Comparison of ENCODE assay signal across 9 cellular contexts in genomic region chr5:31581498-31582099, GRCh38. TPM values are rescaled to one million over a fixed set of nuclear protein-coding genes. Genes with fewer than 3 reads are reported as not detected.
A peak's percentile ranks its signal among the peaks of the same experiment; 100 is the strongest.
DNase-seq lines count a peak whose midpoint lies in the region; ATAC-seq, FAIRE-seq and TF ChIP-seq lines count a peak whose summit lies in the region.
"Had no signal": no experiment of that assay in that cellular context is flagged by ENCODE, and none has a peak within 500 bp of the region (broad histone marks: within the 10 kb centered on the region; RNA-seq: fewer than 3 reads in every experiment).

No MANE protein-coding gene starts in this region.

- WGBS in heart right ventricle, 2 donors, result 35% methylated on average over 3 of the region's 3 CpGs

- H3K27me3 ChIP-seq in heart right ventricle (no peaks in the 10 kb centered on the region), tibial artery (no peaks in the 10 kb centered on the region)

- peak; percentile 46 for FAIRE-seq in TTC549 (lab: Jason Lieb, UNC)

- ATAC-seq in heart right ventricle (peak in 3 of 8 donors; percentile 35 to 54 (median 53)), HG03457 (IDR thresholded peaks at IDR 0.05; ENCODE audit: unreplicated experiment) (no peak)
- no peak for ATAC-seq in activated T-cell treated with anti-CD3 and anti-CD28 coated beads, Interleukin-2, amount 50 U/mL, for 4 hours

- intact Hi-C loops in heart right ventricle (cut with DNase I), result loop anchor here (1.0 to 10.0 kb wide), 9 partner anchors 56 to 513 kb away; partner anchors contain the start of gene PDZD2 (in 1 of the 10)
- intact Hi-C loops in tibial artery (cut with DNase I; ENCODE audit: low total_unique reads), result loop anchor here (5.0 kb wide), 1 partner anchor 226 kb away; no protein-coding TSS in a partner anchor

- H3K36me3 ChIP-seq in heart right ventricle, result no peaks in the 10 kb centered on the region
- H3K36me3 ChIP-seq in tibial artery, result no peaks in the 10 kb centered on the region

- TF ChIP-seq CTCF in heart right ventricle (IDR thresholded peaks at IDR 0.05) (peak; percentile 42 to 76 (median 60)), tibial artery (IDR thresholded peaks at IDR 0.05) (peak; percentile 54 to 72)

- H3K4me3 ChIP-seq in heart right ventricle (no peak overlapping the region), tibial artery (no peak overlapping the region)

- H3K4me3 Mint-ChIP-seq in activated T-cell treated with anti-CD3 and anti-CD28 coated beads, Interleukin-2, amount 50 U/mL, for 4 hours, result no peak overlapping the region

- peaks cover 0 to 12% (median 0%) of the 10 kb centered on the region in 11 donors for H3K9me3 ChIP-seq in heart right ventricle
- H3K9me3 ChIP-seq in tibial artery, result no peaks in the 10 kb centered on the region

- H3K36me3 Mint-ChIP-seq in activated T-cell treated with anti-CD3 and anti-CD28 coated beads, Interleukin-2, amount 50 U/mL, for 4 hours (ENCODE audit: insufficient read depth), result no peaks in the 10 kb centered on the region

- H3K9me3 Mint-ChIP-seq in activated T-cell treated with anti-CD3 and anti-CD28 coated beads, Interleukin-2, amount 50 U/mL, for 4 hours, result no peaks in the 10 kb centered on the region

- no peak overlapping the region for H3K27ac ChIP-seq in heart right ventricle
- no peak overlapping the region for H3K27ac ChIP-seq in tibial artery

- no peaks in the 10 kb centered on the region for H3K4me1 Mint-ChIP-seq in activated T-cell treated with anti-CD3 and anti-CD28 coated beads, Interleukin-2, amount 50 U/mL, for 4 hours (ENCODE audit: low read depth)

- H3K27me3 Mint-ChIP-seq in activated T-cell treated with anti-CD3 and anti-CD28 coated beads, Interleukin-2, amount 50 U/mL, for 4 hours (ENCODE audit: low read depth), result peaks cover 17% of the 10 kb centered on the region

- H3K4me1 ChIP-seq in heart right ventricle (peaks cover 0 to 5% (median 0%) of the 10 kb centered on the region in 9 donors), tibial artery (no peaks in the 10 kb centered on the region)

- DNase-seq in ELR (ENCODE audit: low read depth) (peak; percentile 70), MV-4-11 (lab: John Stamatoyannopoulos, UW) (peak; percentile 49), heart right ventricle (no peak), tibial artery (no peak)
- no peak for DNase-seq in activated T-cell treated with anti-CD3 and anti-CD28 coated beads, Interleukin-2, amount 50 U/mL, for 4 hours
- DNase-seq in stimulated activated CD4-positive, alpha-beta T cell treated with anti-CD3 and anti-CD28 coated beads, Interleukin-4, amount 100 ng/mL, for 24 hours, result no peak

RNA-seq across cellular contexts. Expression of gene C5orf22, which starts 49.5 kb away (rescaled TPM):
- 10 to 100 TPM; 19.6 to 33.0 (median 25.7) TPM for total RNA-seq in heart right ventricle
- polyA plus RNA-seq in heart right ventricle, result 10 to 100 TPM in 1 of 2 donors, 1 to 10 TPM in 1; 5.7 to 13.1 TPM
- total RNA-seq in activated T-cell treated with anti-CD3 and anti-CD28 coated beads, Interleukin-2, amount 50 U/mL, for 4 hours, result 10 to 100 TPM; 34.7 to 37.7 (median 37.2) TPM

RNA-seq across cellular contexts. Expression of gene DROSHA, which starts 49.7 kb away (rescaled TPM):
- total RNA-seq in heart right ventricle, result 10 to 100 TPM; 29.8 to 47.6 (median 36.2) TPM
- polyA plus RNA-seq in heart right ventricle, result 10 to 100 TPM; 32.1 to 40.9 TPM
- total RNA-seq in activated T-cell treated with anti-CD3 and anti-CD28 coated beads, Interleukin-2, amount 50 U/mL, for 4 hours, result 10 to 100 TPM; 47.7 to 60.8 (median 55.8) TPM

RNA-seq across cellular contexts. Expression of gene PDZD2, which starts 57.3 kb away (rescaled TPM):
- total RNA-seq in heart right ventricle, result 100 to 1,000 TPM in 3 of 10 donors, 10 to 100 TPM in 7; 41.6 to 117 (median 89.0) TPM
- polyA plus RNA-seq in heart right ventricle, result 10 to 100 TPM in 1 of 2 donors, 1 to 10 TPM in 1; 9.0 to 24.1 TPM
- under 1 TPM; 0.03 to 0.24 (median 0.05) TPM for total RNA-seq in activated T-cell treated with anti-CD3 and anti-CD28 coated beads, Interleukin-2, amount 50 U/mL, for 4 hours
- total RNA-seq: T-helper 1 cell treated with Interleukin-12 subunit alpha and Interleukin-12 subunit beta and Interleukin-4 antibody, amounts not matched to agents 30 ng/mL and 1 ng/mL, for 36 hours had no signal

Comparison
In these comparisons a context has a peak if more than half of its experiments do, and no peak if none do; other contexts are left out.
1. DNase-seq: peak in ELR (single experiment) and MV-4-11 (single experiment); none in heart right ventricle (0 of 2), tibial artery (0 of 2), activated T-cell treated with anti-CD3 and anti-CD28 coated beads, Interleukin-2, amount 50 U/mL, for 4 hours (single experiment) and stimulated activated CD4-positive, alpha-beta T cell treated with anti-CD3 and anti-CD28 coated beads, Interleukin-4, amount 100 ng/mL, for 24 hours (single experiment).
2. RNA of gene PDZD2, which starts 57.3 kb away (total RNA-seq): 41.6 to 117 TPM in heart right ventricle; 0.03 to 0.24 TPM in activated T-cell treated with anti-CD3 and anti-CD28 coated beads, Interleukin-2, amount 50 U/mL, for 4 hours; every median in the first group is over 10 times any median in the second.